ENCODE assay signal across 8 cellular contexts in genomic region chr19:43527860-43528622, GRCh38. TPM values are rescaled to one million over a fixed set of nuclear protein-coding genes. Genes with fewer than 3 reads are reported as not detected.
DNase-seq lines count a peak whose midpoint lies in the region; ATAC-seq and TF ChIP-seq lines count a peak whose summit lies in the region.

No MANE protein-coding gene starts in this region.

- peak overlapping the region; percentile 34 for H3K27ac Mint-ChIP-seq in activated CD4-positive, alpha-beta T cell treated with anti-CD3 and anti-CD28 coated beads, Interleukin-2, amount 10 ng/mL, durations not matched to agents 24 days and 14 days
- H3K27ac Mint-ChIP-seq in glutamatergic neuron (ENCODE audit: unreplicated experiment) (no peak overlapping the region), immature natural killer cell (peak overlapping the region in 1 of 6 donors; percentile 45)

- peaks cover 5% of the 10 kb centered on the region for H3K36me3 Mint-ChIP-seq in activated CD4-positive, alpha-beta T cell treated with anti-CD3 and anti-CD28 coated beads, Interleukin-2, amount 10 ng/mL, durations not matched to agents 24 days and 14 days (ENCODE audit: low read depth)
- no peaks in the 10 kb centered on the region for H3K36me3 Mint-ChIP-seq in glutamatergic neuron (ENCODE audit: unreplicated experiment)
- H3K36me3 Mint-ChIP-seq in immature natural killer cell = peaks cover 0 to under 1% (median 0%) of the 10 kb centered on the region in 3 donors

- H3K4me3 ChIP-seq in stomach = peak overlapping the region in 2 of 4 donors; percentile 61 to 89

- TF ChIP-seq CTCF in glutamatergic neuron (IDR thresholded peaks at IDR 0.05; ENCODE audit: partially characterized antibody, unreplicated experiment) (no peak), stomach (IDR thresholded peaks at IDR 0.05) (no peak)

- intact Hi-C loops in activated CD4-positive, alpha-beta T cell treated with anti-CD3 and anti-CD28 coated beads, Interleukin-2, amount 10 ng/mL, durations not matched to agents 24 days and 14 days (cut with micrococcal nuclease) = loop anchor here (1.0 to 5.0 kb wide), 3 partner anchors 68 to 1879 kb away; partner anchors contain the start of genes IRGQ, KCNN4, POLR1G and PPP1R13L
- intact Hi-C loops in stomach (cut with DNase I; ENCODE audit: low total_unique reads) = no loop called here

- no peak for DNase-seq in activated CD4-positive, alpha-beta T cell treated with anti-CD3 and anti-CD28 coated beads, Interleukin-2, amount 10 ng/mL, durations not matched to agents 24 days and 14 days
- DNase-seq in activated CD4-positive, alpha-beta T cell treated with anti-CD3 and anti-CD28 coated beads for 48 hours = no peak
- DNase-seq in RKO (ENCODE audit: low spot score) (peak; percentile 43), glutamatergic neuron (no peak), stomach (no peak), immature natural killer cell (no peak)
- no peak for DNase-seq in activated CD4-positive, alpha-beta T cell treated with anti-CD3 and anti-CD28 coated beads for 4 hours

- TF ChIP-seq POLR2A in stomach (IDR thresholded peaks at IDR 0.05) = no peak

- TF ChIP-seq EP300 in stomach (IDR thresholded peaks at IDR 0.05) = no peak

- peaks cover 27 to 59% (median 46%) of the 10 kb centered on the region in 4 donors for H3K4me1 ChIP-seq in stomach

- WGBS in stomach, 5 donors = 36 to 50% (median 45%) methylated on average over 13 of the region's 13 CpGs

- no peak for ATAC-seq in GM19397 (IDR thresholded peaks at IDR 0.05; ENCODE audit: unreplicated experiment)

- H3K9me3 ChIP-seq in stomach = no peaks in the 10 kb centered on the region

- H3K27ac ChIP-seq in stomach = peak overlapping the region in 4 of 5 donors; percentile 87 to 94 (median 90)

- H3K36me3 ChIP-seq in stomach = no peaks in the 10 kb centered on the region

- H3K27me3 ChIP-seq in stomach = no peaks in the 10 kb centered on the region

- no peaks in the 10 kb centered on the region for H3K9me3 Mint-ChIP-seq in activated CD4-positive, alpha-beta T cell treated with anti-CD3 and anti-CD28 coated beads, Interleukin-2, amount 10 ng/mL, durations not matched to agents 24 days and 14 days
- H3K9me3 Mint-ChIP-seq in glutamatergic neuron (ENCODE audit: unreplicated experiment) = peaks cover 3% of the 10 kb centered on the region
- no peaks in the 10 kb centered on the region for H3K9me3 Mint-ChIP-seq in immature natural killer cell

- H3K4me1 Mint-ChIP-seq in activated CD4-positive, alpha-beta T cell treated with anti-CD3 and anti-CD28 coated beads, Interleukin-2, amount 10 ng/mL, durations not matched to agents 24 days and 14 days = peaks cover 30% of the 10 kb centered on the region
- peaks cover 3% of the 10 kb centered on the region for H3K4me1 Mint-ChIP-seq in glutamatergic neuron (ENCODE audit: low read depth, unreplicated experiment)
- H3K4me1 Mint-ChIP-seq in immature natural killer cell = peaks cover 36 to 52% of the 10 kb centered on the region in 2 donors

- H3K27me3 Mint-ChIP-seq in activated CD4-positive, alpha-beta T cell treated with anti-CD3 and anti-CD28 coated beads, Interleukin-2, amount 10 ng/mL, durations not matched to agents 24 days and 14 days = no peaks in the 10 kb centered on the region
- H3K27me3 Mint-ChIP-seq in glutamatergic neuron (ENCODE audit: unreplicated experiment) (peaks cover 3% of the 10 kb centered on the region), immature natural killer cell (ENCODE audit: low read depth in 3 of 3) (peaks cover 2 to 8% (median 7%) of the 10 kb centered on the region in 3 donors)

- H3K4me3 Mint-ChIP-seq in activated CD4-positive, alpha-beta T cell treated with anti-CD3 and anti-CD28 coated beads, Interleukin-2, amount 10 ng/mL, durations not matched to agents 24 days and 14 days = peak overlapping the region; percentile 21
- H3K4me3 Mint-ChIP-seq in glutamatergic neuron (ENCODE audit: unreplicated experiment) = peak overlapping the region; percentile 20
- H3K4me3 Mint-ChIP-seq in immature natural killer cell = peak overlapping the region in 2 of 5 donors; percentile 33 to 48

RNA-seq across cellular contexts. Expression of gene ETHE1, which starts 1.0 kb away (rescaled TPM):
- total RNA-seq in activated CD4-positive, alpha-beta T cell treated with anti-CD3 and anti-CD28 coated beads, Interleukin-2, amount 10 ng/mL, durations not matched to agents 24 days and 14 days = 59.3 and 59.7 TPM in 2 replicates
- total RNA-seq in glutamatergic neuron (ENCODE audit: unreplicated experiment) (16.0 TPM), stomach (100 to 1,000 TPM in 1 of 5 donors, 10 to 100 TPM in 4; 43.5 to 157 (median 61.1) TPM)
- polyA plus RNA-seq in stomach (10 to 100 TPM; 42.6 to 55.5 (median 42.8) TPM), immature natural killer cell (100 to 1,000 TPM in 1 of 3 donors, 10 to 100 TPM in 2; 70.5 to 156 (median 74.5) TPM)

RNA-seq across cellular contexts. Expression of gene ZNF575, which starts 4.9 kb away (rescaled TPM):
- 1.8 and 2.4 TPM in 2 replicates for total RNA-seq in activated CD4-positive, alpha-beta T cell treated with anti-CD3 and anti-CD28 coated beads, Interleukin-2, amount 10 ng/mL, durations not matched to agents 24 days and 14 days
- 2.0 TPM for total RNA-seq in glutamatergic neuron (ENCODE audit: unreplicated experiment)
- total RNA-seq in stomach = 10 to 100 TPM in 1 of 5 donors, 1 to 10 TPM in 1, not detected in 3; 7.8 to 23.5 TPM
- under 1 TPM; 0.37 to 0.76 (median 0.65) TPM for polyA plus RNA-seq in stomach
- 1 to 10 TPM; 1.1 to 3.5 (median 1.7) TPM for polyA plus RNA-seq in immature natural killer cell

RNA-seq across cellular contexts. Expression of gene PHLDB3, which starts 23.5 kb away (rescaled TPM):
- 26.3 and 26.7 TPM in 2 replicates for total RNA-seq in activated CD4-positive, alpha-beta T cell treated with anti-CD3 and anti-CD28 coated beads, Interleukin-2, amount 10 ng/mL, durations not matched to agents 24 days and 14 days
- total RNA-seq in glutamatergic neuron (ENCODE audit: unreplicated experiment) = 6.8 TPM
- total RNA-seq in stomach = 10 to 100 TPM in 1 of 5 donors, 1 to 10 TPM in 3, not detected in 1; 2.0 to 55.3 (median 8.5) TPM
- 10 to 100 TPM in 2 of 3 donors, 1 to 10 TPM in 1; 9.5 to 24.9 (median 13.9) TPM for polyA plus RNA-seq in stomach
- polyA plus RNA-seq in immature natural killer cell = 1 to 10 TPM in 2 of 3 donors, under 1 TPM in 1; 0.51 to 3.2 (median 1.3) TPM

RNA-seq across cellular contexts. Expression of gene XRCC1, which starts 47.3 kb away (rescaled TPM):
- total RNA-seq in activated CD4-positive, alpha-beta T cell treated with anti-CD3 and anti-CD28 coated beads, Interleukin-2, amount 10 ng/mL, durations not matched to agents 24 days and 14 days = 27.5 and 29.6 TPM in 2 replicates
- total RNA-seq in glutamatergic neuron (ENCODE audit: unreplicated experiment) (39.5 TPM), stomach (10 to 100 TPM; 10.8 to 42.5 (median 16.8) TPM)
- polyA plus RNA-seq in stomach (10 to 100 TPM; 13.1 to 24.3 (median 18.0) TPM), immature natural killer cell (10 to 100 TPM; 13.3 to 34.3 (median 15.2) TPM)

RNA-seq across cellular contexts. Expression of gene PINLYP, which starts 47.6 kb away (rescaled TPM):
- total RNA-seq in activated CD4-positive, alpha-beta T cell treated with anti-CD3 and anti-CD28 coated beads, Interleukin-2, amount 10 ng/mL, durations not matched to agents 24 days and 14 days = 7.9 and 9.9 TPM in 2 replicates
- total RNA-seq in glutamatergic neuron (ENCODE audit: unreplicated experiment) (0.96 TPM), stomach (10 to 100 TPM in 1 of 5 donors, 1 to 10 TPM in 2, under 1 TPM in 1, not detected in 1; 0.14 to 18.7 (median 4.3) TPM)
- polyA plus RNA-seq in stomach (10 to 100 TPM in 2 of 3 donors, 1 to 10 TPM in 1; 8.0 to 16.8 (median 15.7) TPM), immature natural killer cell (1 to 10 TPM in 1 of 3 donors, under 1 TPM in 1, not detected in 1; 0.61 to 3.9 TPM)
